Comparison of ENCODE assay signal across 8 cellular contexts in the genomic region with DNA sequence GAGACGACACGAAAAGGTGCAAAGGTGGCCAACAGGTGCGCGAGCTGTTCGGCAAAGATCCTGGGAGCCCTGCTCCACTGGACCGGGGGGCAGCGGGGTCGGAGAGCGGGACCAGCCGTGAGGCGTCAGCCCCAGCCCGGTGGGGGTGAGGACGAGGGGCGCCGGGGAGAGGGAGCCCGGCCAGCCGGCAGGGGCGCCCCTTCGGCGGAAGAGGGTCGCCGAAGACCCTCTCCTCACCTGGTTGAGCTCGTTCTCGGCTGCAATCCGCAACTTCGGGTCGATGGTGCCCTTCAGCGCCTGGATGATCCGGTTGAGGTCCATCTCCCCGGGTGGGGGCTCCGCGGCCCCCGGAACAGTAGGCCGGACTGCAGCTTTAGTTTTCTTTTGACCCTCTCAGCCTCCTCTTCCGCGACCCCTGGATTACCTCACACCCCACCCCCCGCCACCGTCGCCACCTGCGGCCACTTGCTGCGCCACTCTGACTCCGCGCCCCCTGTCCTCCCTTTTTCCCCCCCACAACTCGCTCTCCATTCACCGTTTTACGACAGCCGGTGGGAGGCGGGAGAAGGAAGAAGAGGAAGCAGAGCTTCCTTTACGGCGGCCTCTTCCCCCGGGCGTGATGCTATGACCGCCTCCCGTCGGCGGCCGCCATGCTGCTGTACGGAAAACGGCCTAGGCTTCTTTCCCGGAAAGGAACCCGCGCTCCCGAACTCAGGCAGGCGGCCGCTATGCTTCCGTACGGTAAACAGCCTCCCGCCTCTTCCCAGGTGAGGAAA. TPM values are rescaled to one million over a fixed set of nuclear protein-coding genes. Genes with fewer than 3 reads are reported as not detected.
DNase-seq lines count a peak whose midpoint lies in the region; ATAC-seq and TF ChIP-seq lines count a peak whose summit lies in the region.

A gene (minus strand): TSS at position 543 of the 776 bp plus-strand sequence. CDS start 222 bp downstream, at position 321.

- H3K36me3 ChIP-seq in left lung: no peaks in the 10 kb centered on the region

- H3K27ac ChIP-seq in left lung: peak within 1 kb of the TSS; percentile 75 to 81

- H3K4me3 Mint-ChIP-seq in dendritic cell treated with granulocyte-macrophage colony-stimulating factor and Interleukin-4, amounts not matched to agents 40 ng/mL and 50 ng/mL, for 4 days: peak within 1 kb of the TSS; percentile 91

- no peaks in the 10 kb centered on the region for H3K9me3 Mint-ChIP-seq in dendritic cell treated with granulocyte-macrophage colony-stimulating factor and Interleukin-4, amounts not matched to agents 40 ng/mL and 50 ng/mL, for 4 days

- H3K9me3 ChIP-seq in left lung: no peaks in the 10 kb centered on the region

- peak; percentile 68 for ATAC-seq in GM19372 (IDR thresholded peaks at IDR 0.05; ENCODE audit: low read depth, unreplicated experiment)
- ATAC-seq in HG03558 (IDR thresholded peaks at IDR 0.05; ENCODE audit: extremely low read depth, unreplicated experiment): peak; percentile 43
- ATAC-seq in left lung: peak; percentile 98

- peak in 1 of 2 donors; percentile 25 for TF ChIP-seq CTCF in left lung (IDR thresholded peaks at IDR 0.05)

- peaks cover 19% of the 10 kb centered on the region for H3K36me3 Mint-ChIP-seq in dendritic cell treated with granulocyte-macrophage colony-stimulating factor and Interleukin-4, amounts not matched to agents 40 ng/mL and 50 ng/mL, for 4 days (ENCODE audit: low read depth)

- intact Hi-C loops in dendritic cell treated with granulocyte-macrophage colony-stimulating factor and Interleukin-4, amounts not matched to agents 40 ng/mL and 50 ng/mL, for 4 days (cut with micrococcal nuclease): loop anchor here (1.0 to 5.0 kb wide), 3 partner anchors 17 to 1313 kb away; a partner anchor contains a TSS
- intact Hi-C loops in left lung (cut with DNase I): no loop called here

- H3K4me1 Mint-ChIP-seq in dendritic cell treated with granulocyte-macrophage colony-stimulating factor and Interleukin-4, amounts not matched to agents 40 ng/mL and 50 ng/mL, for 4 days (ENCODE audit: low read depth): peaks cover 29% of the 10 kb centered on the region

- peak within 1 kb of the TSS; percentile 90 for H3K27ac Mint-ChIP-seq in dendritic cell treated with granulocyte-macrophage colony-stimulating factor and Interleukin-4, amounts not matched to agents 40 ng/mL and 50 ng/mL, for 4 days

- DNase-seq in CD1c-positive myeloid dendritic cell (ENCODE audit: extremely low spot score): peak; percentile 93
- DNase-seq in NCI-H748 (lab: John Stamatoyannopoulos, UW; ENCODE audit: unreplicated experiment): peak; percentile 92
- peak; percentile 71 to 83 for DNase-seq in activated CD4-positive, alpha-beta T cell treated with anti-CD3 and anti-CD28 coated beads, Interleukin-2, amount 50 U/mL, for 24 hours (ENCODE audit: low read depth in 1 of 2, low spot score in 1 of 2)
- DNase-seq in left lung: peak; percentile 95 to 97
- peak; percentile 85 for DNase-seq in stimulated activated CD4-positive, alpha-beta T cell treated with anti-CD3 and anti-CD28 coated beads, Interleukin-4, amount 100 ng/mL, for 1 hour

- H3K27me3 ChIP-seq in left lung: no peaks in the 10 kb centered on the region

- H3K4me3 ChIP-seq in left lung: peak within 1 kb of the TSS; percentile 96 to 98

- peaks cover 16 to 42% of the 10 kb centered on the region in 2 donors for H3K4me1 ChIP-seq in left lung

- H3K27me3 Mint-ChIP-seq in dendritic cell treated with granulocyte-macrophage colony-stimulating factor and Interleukin-4, amounts not matched to agents 40 ng/mL and 50 ng/mL, for 4 days: peaks cover 4% of the 10 kb centered on the region

RNA-seq across cellular contexts. Expression of the gene that starts here (rescaled TPM):
- total RNA-seq in left lung: 10 to 100 TPM; 48.4 to 49.0 TPM

Comparison
In these comparisons a context has a peak if more than half of its experiments do, and no peak if none do; other contexts are left out.
1. Peak in every context shown above with its lines: DNase-seq, ATAC-seq, H3K4me3 ChIP-seq and H3K27ac ChIP-seq.
2. ATAC-seq: peak in every context shown above with its lines; median percentile 98 in left lung; 68 in GM19372; 43 in HG03558.